Comparison of ENCODE assay signal across 9 cellular contexts in the genomic region with DNA sequence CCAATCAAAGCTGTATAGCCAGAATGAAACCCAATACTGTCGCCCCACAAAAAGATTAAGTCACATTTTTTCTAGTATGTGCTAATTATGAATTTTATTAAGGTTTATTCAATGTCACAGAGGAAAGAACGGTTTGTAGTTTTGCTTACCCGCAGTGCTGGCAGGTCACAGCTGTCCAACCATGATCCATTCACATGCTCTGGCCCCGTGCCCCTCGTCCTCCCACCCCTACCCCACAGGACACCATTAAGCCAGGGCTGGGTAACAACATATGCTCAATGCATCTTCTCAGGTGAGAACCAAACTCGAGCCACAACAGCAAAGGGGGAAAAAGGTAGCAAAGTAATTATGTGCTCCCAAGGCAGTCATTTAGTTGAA. TPM values are rescaled to one million over a fixed set of nuclear protein-coding genes. Genes with fewer than 3 reads are reported as not detected.
DNase-seq lines count a peak whose midpoint lies in the region; ATAC-seq and TF ChIP-seq lines count a peak whose summit lies in the region.
"Had no signal": no experiment of that assay in that cellular context is flagged by ENCODE, and none has a peak within 500 bp of the region (broad histone marks: within the 10 kb centered on the region; RNA-seq: fewer than 3 reads in every experiment).

No MANE protein-coding gene starts in this region.

- TF ChIP-seq CTCF in VCaP (conservative IDR thresholded peaks at IDR 0.05) = 0 out of 2 replicates have a peak, but pooled peaks have one; percentile 1

- H3K4me1 ChIP-seq in HAP-1 = peaks cover 3% of the 10 kb centered on the region

- H3K27ac ChIP-seq in VCaP (peak overlapping the region; percentile 77), skin epidermis (peak overlapping the region in 12 of 21 experiments; percentile 61 to 94 (median 90))

- in situ Hi-C loops in HAP-1 (cut with MboI; ENCODE audit: low sequenced_read_pairs) (no loop called here), KBM-7 (cut with MboI; ENCODE audit: low pct_unique_long_range_greater_than_20kb, low sequenced_read_pairs) (no loop called here)

- H3K4me3 ChIP-seq in HAP-1 = peak overlapping the region; percentile 61; the same call in 1 of the 2 replicates
- peak overlapping the region in 6 of 7 experiments; percentile 68 to 87 (median 74) for H3K4me3 ChIP-seq in skin epidermis

- no peaks in the 10 kb centered on the region for H3K9me3 ChIP-seq in HAP-1
- H3K9me3 ChIP-seq: mucosa of descending colon had no signal

- peaks cover 15% of the 10 kb centered on the region for H3K36me3 ChIP-seq in HAP-1 (replicated peaks)

- DNase-seq in HAP-1 (ENCODE audit: low spot score in 2 of 2) (no peak), left ventricle myocardium superior (peak; percentile 33), KBM-7 (no peak), anterior cingulate cortex (lab: John Stamatoyannopoulos, UW) (no peak), NOMO-1 (lab: John Stamatoyannopoulos, UW; ENCODE audit: unreplicated experiment in 2 of 2) (no peak)
- DNase-seq in stimulated activated CD4-positive, alpha-beta T cell treated with anti-CD3 and anti-CD28 coated beads, Interleukin-4, amount 100 ng/mL, for 1 hour = no peak

- intact Hi-C loops in left ventricle myocardium superior (cut with micrococcal nuclease) = no loop called here

- peak; percentile 3 for ATAC-seq in left ventricle myocardium superior

- no peaks in the 10 kb centered on the region for H3K27me3 ChIP-seq in HAP-1 (ENCODE audit: low read depth)

RNA-seq across cellular contexts. Expression of gene FBF1, which starts 0.6 kb away (rescaled TPM):
- total RNA-seq in left ventricle myocardium superior = 4.2 TPM

RNA-seq across cellular contexts. Expression of gene MRPL38, which starts 36.7 kb away (rescaled TPM):
- total RNA-seq in left ventricle myocardium superior = 124 TPM

RNA-seq across cellular contexts. Expression of gene ACOX1, which starts 37.5 kb away (rescaled TPM):
- 101 TPM for total RNA-seq in left ventricle myocardium superior

RNA-seq across cellular contexts. Expression of gene TEN1, which starts 37.6 kb away (rescaled TPM):
- 6.6 TPM for total RNA-seq in left ventricle myocardium superior

RNA-seq across cellular contexts. Expression of gene TRIM65, which starts 44.7 kb away (rescaled TPM):
- 11.4 TPM for total RNA-seq in left ventricle myocardium superior
